In genomic region chr16:2912330-2913199, GRCh38 we compare ENCODE assay signal across 8 cellular contexts. TPM values are rescaled to one million over a fixed set of nuclear protein-coding genes. Genes with fewer than 3 reads are reported as not detected.
A peak's percentile ranks its signal among the peaks of the same experiment; 100 is the strongest.
DNase-seq lines count a peak whose midpoint lies in the region; ATAC-seq and TF ChIP-seq lines count a peak whose summit lies in the region.

No MANE protein-coding gene starts in this region.

- no peak for TF ChIP-seq CTCF in OCI-LY7 (conservative IDR thresholded peaks at IDR 0.05; ENCODE audit: low read length)
- no peak for TF ChIP-seq CTCF in osteoblast (IDR thresholded peaks at IDR 0.05; ENCODE audit: extremely low read depth, low read depth, low read length)

- intact Hi-C loops in OCI-LY7 (cut with micrococcal nuclease; ENCODE audit: unreplicated experiment): loop anchor here (5.0 kb wide), 1 partner anchor 70 kb away; the partner anchor contains the start of gene PKMYT1

- DNase-seq in G401 (ENCODE audit: low spot score) (peak; percentile 55), OCI-LY7 (ENCODE audit: low spot score) (peak; percentile 37), glomerular visceral epithelial cell (ENCODE audit: extremely low spot score) (peak; percentile 38), osteoblast (ENCODE audit: insufficient read length, low spot score, missing footprints) (peak; percentile 87), COLO668 (lab: John Stamatoyannopoulos, UW; ENCODE audit: unreplicated experiment) (no peak)
- DNase-seq in activated naive CD4-positive, alpha-beta T cell treated with anti-CD3 and anti-CD28 coated beads, Interleukin-2, amount 50 U/mL, for 72 hours (ENCODE audit: low spot score in 2 of 2): peak; percentile 49 to 64

- H3K27me3 ChIP-seq in osteoblast (ENCODE audit: insufficient read depth, low read length): no peaks in the 10 kb centered on the region

- no peaks in the 10 kb centered on the region for H3K9me2 ChIP-seq in OCI-LY7 (ENCODE audit: insufficient read depth, low read length)

- peak overlapping the region; percentile 75 to 81 for H3K27ac Mint-ChIP-seq in activated naive CD4-positive, alpha-beta T cell treated with anti-CD3 and anti-CD28 coated beads, Interleukin-2, amount 50 U/mL, for 72 hours

- H3K4me3 ChIP-seq in OCI-LY7 (ENCODE audit: low read depth, low read length, poor library complexity, severe bottlenecking) (peak overlapping the region; percentile 77), osteoblast (ENCODE audit: insufficient read depth, low read length) (peak overlapping the region; percentile 78)

- no peaks in the 10 kb centered on the region for H3K9me3 ChIP-seq in OCI-LY7 (ENCODE audit: low read length)
- H3K9me3 ChIP-seq in osteoblast (ENCODE audit: low read depth, low read length): no peaks in the 10 kb centered on the region

- POLR2A ChIA-PET in OCI-LY7 (lab: Charles Lee): interaction anchor here (1.0 to 2.3 kb wide), 4 partner anchors 13 to 45 kb away, joined by 3 to 10 read pairs (median 4); partner anchors contain the start of gene FLYWCH2

- peaks cover 9 to 13% of the 10 kb centered on the region in 2 donors for H3K36me3 Mint-ChIP-seq in activated naive CD4-positive, alpha-beta T cell treated with anti-CD3 and anti-CD28 coated beads, Interleukin-2, amount 50 U/mL, for 72 hours

- H2AFZ ChIP-seq in OCI-LY7 (ENCODE audit: low read length) (peak overlapping the region; percentile 46; the same call in 1 of the 2 replicates), osteoblast (ENCODE audit: low read length) (peak overlapping the region; percentile 70)

- H3K9me3 Mint-ChIP-seq in activated naive CD4-positive, alpha-beta T cell treated with anti-CD3 and anti-CD28 coated beads, Interleukin-2, amount 50 U/mL, for 72 hours: no peaks in the 10 kb centered on the region

- CTCF ChIA-PET in OCI-LY7 (lab: Charles Lee; ENCODE audit: unreplicated experiment): no interaction called here

- H3K4me2 ChIP-seq in OCI-LY7 (ENCODE audit: low read length) (peak overlapping the region; percentile 84), osteoblast (ENCODE audit: insufficient read depth, low read length) (peak overlapping the region; percentile 93)

- H3K79me2 ChIP-seq in OCI-LY7 (ENCODE audit: insufficient read depth, low read depth, low read length) (no peaks in the 10 kb centered on the region; the same call in 1 of the 2 replicates), osteoblast (ENCODE audit: insufficient read depth, low read length) (peaks cover 26% of the 10 kb centered on the region)

- in situ Hi-C loops in G401 (cut with HindIII; ENCODE audit: low sequenced_read_pairs): no loop called here

- H3K36me3 ChIP-seq in OCI-LY7 (ENCODE audit: insufficient read depth, low read length) (peaks cover 16% of the 10 kb centered on the region), osteoblast (ENCODE audit: insufficient read depth, low read length) (peaks cover 13% of the 10 kb centered on the region)

- peak; percentile 3 for ATAC-seq in HG02610 (IDR thresholded peaks at IDR 0.05; ENCODE audit: unreplicated experiment)
- ATAC-seq in activated naive CD4-positive, alpha-beta T cell treated with anti-CD3 and anti-CD28 coated beads, Interleukin-2, amount 50 U/mL, for 72 hours: peak; percentile 42 to 55
- no peak for ATAC-seq in GM21423 (IDR thresholded peaks at IDR 0.05; ENCODE audit: unreplicated experiment)

- H4K20me1 ChIP-seq in OCI-LY7 (ENCODE audit: insufficient read depth, low read length): no peaks in the 10 kb centered on the region
- peaks cover 2% of the 10 kb centered on the region for H4K20me1 ChIP-seq in osteoblast (ENCODE audit: insufficient read depth, low read length)

- H3K4me1 ChIP-seq in OCI-LY7 (ENCODE audit: insufficient read depth, low read length, poor library complexity, severe bottlenecking): peaks cover 12% of the 10 kb centered on the region
- H3K4me1 ChIP-seq in osteoblast (ENCODE audit: insufficient read depth, low read length): peaks cover 47% of the 10 kb centered on the region

- H3K27ac ChIP-seq in OCI-LY7 (ENCODE audit: low read depth, low read length, poor library complexity, severe bottlenecking) (no peak overlapping the region), osteoblast (ENCODE audit: low read depth, low read length) (peak overlapping the region; percentile 89)

- BruUV-seq in OCI-LY7 (replicated peaks; lab: Mats Ljungman, UMichigan): TSS peak; percentile 72

RNA-seq across cellular contexts. Expression of gene FLYWCH1, which starts 0.8 kb away (rescaled TPM):
- total RNA-seq in G401 (2014; rRNA removed; shearing (Covaris generic)): 51.8 and 52.7 TPM in 2 replicates
- 25.3 and 26.1 TPM in 2 replicates for total RNA-seq in OCI-LY7 (2014; rRNA removed; shearing (Covaris generic))
- total RNA-seq in OCI-LY7 (2022) (61.9 and 63.9 TPM in 2 replicates), osteoblast (48.3 and 56.5 TPM in 2 replicates)
- total RNA-seq in activated naive CD4-positive, alpha-beta T cell treated with anti-CD3 and anti-CD28 coated beads, Interleukin-2, amount 50 U/mL, for 72 hours: 10 to 100 TPM; 28.8 to 55.4 TPM

RNA-seq across cellular contexts. Expression of gene FLYWCH2, which starts 29.6 kb away (rescaled TPM):
- 91.6 and 137 TPM in 2 replicates for total RNA-seq in G401 (2014; rRNA removed; shearing (Covaris generic))
- total RNA-seq in OCI-LY7 (2014; rRNA removed; shearing (Covaris generic)): 38.7 and 44.9 TPM in 2 replicates
- 22.3 and 23.9 TPM in 2 replicates for total RNA-seq in OCI-LY7 (2022)
- total RNA-seq in activated naive CD4-positive, alpha-beta T cell treated with anti-CD3 and anti-CD28 coated beads, Interleukin-2, amount 50 U/mL, for 72 hours: 10 to 100 TPM in 1 of 2 donors, 1 to 10 TPM in 1; 9.4 to 17.4 TPM
- 38.7 and 43.6 TPM in 2 replicates for total RNA-seq in osteoblast

RNA-seq across cellular contexts. Expression of gene KREMEN2, which starts 51.5 kb away (rescaled TPM):
- total RNA-seq in G401 (2014; rRNA removed; shearing (Covaris generic)): 64.8 and 80.7 TPM in 2 replicates
- 0.09 and 0.28 TPM in 2 replicates for total RNA-seq in OCI-LY7 (2014; rRNA removed; shearing (Covaris generic))
- total RNA-seq in OCI-LY7 (2022) (0.31 TPM in 1 of 2 replicates, not detected in the other), osteoblast (not detected in 2 replicates)
- not detected for total RNA-seq in activated naive CD4-positive, alpha-beta T cell treated with anti-CD3 and anti-CD28 coated beads, Interleukin-2, amount 50 U/mL, for 72 hours

RNA-seq across cellular contexts. Expression of gene PRSS22, which starts 54.6 kb away (rescaled TPM):
- not detected in 2 replicates for total RNA-seq in G401 (2014; rRNA removed; shearing (Covaris generic))
- total RNA-seq in OCI-LY7 (2014; rRNA removed; shearing (Covaris generic)): not detected in 2 replicates
- total RNA-seq in OCI-LY7 (2022) (not detected in 2 replicates), osteoblast (not detected in 2 replicates)
- total RNA-seq in activated naive CD4-positive, alpha-beta T cell treated with anti-CD3 and anti-CD28 coated beads, Interleukin-2, amount 50 U/mL, for 72 hours: under 1 TPM in 1 of 2 donors, not detected in 1; 0.34 TPM

RNA-seq across cellular contexts. Expression of gene PAQR4, which starts 56.6 kb away (rescaled TPM):
- total RNA-seq in G401 (2014; rRNA removed; shearing (Covaris generic)): 29.0 and 43.4 TPM in 2 replicates
- total RNA-seq in OCI-LY7 (2014; rRNA removed; shearing (Covaris generic)): 38.1 and 49.1 TPM in 2 replicates
- total RNA-seq in OCI-LY7 (2022): 59.7 and 67.4 TPM in 2 replicates
- 10 to 100 TPM; 24.0 to 31.6 TPM for total RNA-seq in activated naive CD4-positive, alpha-beta T cell treated with anti-CD3 and anti-CD28 coated beads, Interleukin-2, amount 50 U/mL, for 72 hours
- 1.5 and 1.8 TPM in 2 replicates for total RNA-seq in osteoblast

Comparison
In these comparisons a context has a peak if more than half of its experiments do, and no peak if none do; other contexts are left out.
1. RNA of gene KREMEN2, which starts 51.5 kb away (total RNA-seq): 64.8 to 80.7 TPM in G401; not detected in activated naive CD4-positive, alpha-beta T cell treated with anti-CD3 and anti-CD28 coated beads, Interleukin-2, amount 50 U/mL, for 72 hours, 0.09 to 0.31 TPM in OCI-LY7 and not detected in osteoblast; every median in the first group is over 10 times any median in the second.